In genomic region chr7:100088621-100089457, GRCh38 we compare ENCODE assay signal across 8 cellular contexts. TPM values are rescaled to one million over a fixed set of nuclear protein-coding genes. Genes with fewer than 3 reads are reported as not detected.
A peak's percentile ranks its signal among the peaks of the same experiment; 100 is the strongest.
DNase-seq lines count a peak whose midpoint lies in the region; ATAC-seq lines count a peak whose summit lies in the region.

COPS6 (plus strand) TSS chr7:100088969; CDS start chr7:100088991, 22 bp downstream.

- peak within 1 kb of the TSS; percentile 87 to 89 for H3K9ac ChIP-seq in stomach smooth muscle (ENCODE audit: low read length in 2 of 2)

- DNase-seq in ACHN (peak; percentile 85), KBM-7 (peak; percentile 73), SJCRH30 (peak; percentile 82), foreskin melanocyte (peak; percentile 64)
- DNase-seq in activated naive CD4-positive, alpha-beta T cell (lab: John Stamatoyannopoulos, UW), result peak; percentile 67 to 85 (median 78)

- H2AFZ ChIP-seq in neuron (ENCODE audit: low read depth, low read length), result peak within 1 kb of the TSS; percentile 21

- peak within 1 kb of the TSS; percentile 76 for H3K27ac ChIP-seq in SJCRH30
- peak within 1 kb of the TSS; percentile 80 for H3K27ac ChIP-seq in stomach smooth muscle (ENCODE audit: low read length)

- no peaks in the 10 kb centered on the region for H3K9me3 ChIP-seq in SJCRH30 (replicated peaks)
- no peaks in the 10 kb centered on the region for H3K9me3 ChIP-seq in neuron (ENCODE audit: low read length)
- no peaks in the 10 kb centered on the region for H3K9me3 ChIP-seq in stomach smooth muscle (ENCODE audit: control insufficient read depth in 2 of 2, low read length in 2 of 2)

- in situ Hi-C loops in ACHN (cut with HindIII; ENCODE audit: low pct_ligation_motif_present, low pct_unique_long_range_greater_than_20kb, low sequenced_read_pairs), result no loop called here
- in situ Hi-C loops in KBM-7 (cut with MboI; ENCODE audit: low pct_unique_long_range_greater_than_20kb, low sequenced_read_pairs), result no loop called here

- H3K4me3 ChIP-seq in SJCRH30 (peak within 1 kb of the TSS; percentile 88), neuron (ENCODE audit: low read length) (peak within 1 kb of the TSS; percentile 81), stomach smooth muscle (ENCODE audit: low read length in 2 of 2) (peak within 1 kb of the TSS; percentile 89 to 94)

- peak; percentile 53 for ATAC-seq in GM18907 (IDR thresholded peaks at IDR 0.05; ENCODE audit: unreplicated experiment)

- H3K36me3 ChIP-seq in SJCRH30 (peaks cover 29% of the 10 kb centered on the region), neuron (ENCODE audit: insufficient read depth, low read length) (peaks cover 36% of the 10 kb centered on the region), stomach smooth muscle (ENCODE audit: control insufficient read depth in 2 of 2, insufficient read depth in 2 of 2, low read length in 2 of 2) (peaks cover 27 to 34% of the 10 kb centered on the region in 2 donors)

- H3K27me3 ChIP-seq in SJCRH30 (no peaks in the 10 kb centered on the region), neuron (ENCODE audit: insufficient read depth, low read length) (no peaks in the 10 kb centered on the region), stomach smooth muscle (ENCODE audit: control insufficient read depth in 1 of 2, insufficient read depth in 2 of 2, low read length in 2 of 2) (no peaks in the 10 kb centered on the region)

- peaks cover 24% of the 10 kb centered on the region for H3K4me1 ChIP-seq in SJCRH30
- H3K4me1 ChIP-seq in neuron (ENCODE audit: insufficient read depth, low read length), result peaks cover 6% of the 10 kb centered on the region
- peaks cover 31% of the 10 kb centered on the region for H3K4me1 ChIP-seq in stomach smooth muscle (ENCODE audit: control insufficient read depth, insufficient read depth, low read length)

RNA-seq across cellular contexts. Expression of gene COPS6, which starts in this region (rescaled TPM):
- 115 and 126 TPM in 2 replicates for total RNA-seq in SJCRH30 (2014; rRNA removed; shearing (Covaris generic))

Comparison
In these comparisons a context has a peak if more than half of its experiments do, and no peak if none do; other contexts are left out.
1. Peak in every context shown above with its lines: DNase-seq, ATAC-seq, H3K4me3 ChIP-seq and H3K27ac ChIP-seq.